ENCODE assay signal across 14 cellular contexts in the genomic region with DNA sequence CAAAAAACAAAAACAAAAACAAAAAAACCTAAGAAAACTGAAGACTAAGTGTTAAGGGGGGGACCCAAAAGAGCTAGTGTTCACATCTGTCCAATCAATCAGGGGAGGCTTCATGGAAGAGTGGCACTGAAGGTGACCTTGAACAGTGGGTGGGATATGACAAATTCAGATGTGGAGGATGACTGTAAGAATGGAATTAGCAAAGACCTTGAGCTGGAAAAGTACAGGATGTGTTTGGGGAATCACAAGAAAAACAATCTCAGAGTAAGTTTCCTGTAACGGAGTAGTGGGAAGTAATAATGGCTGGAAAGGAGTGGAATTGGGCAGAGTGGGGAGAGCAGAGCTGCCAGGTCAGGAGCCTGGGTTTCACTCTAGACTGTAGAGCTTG. TPM values are rescaled to one million over a fixed set of nuclear protein-coding genes. Genes with fewer than 3 reads are reported as not detected.
DNase-seq lines count a peak whose midpoint lies in the region; TF ChIP-seq lines count a peak whose summit lies in the region.
"Had no signal": no experiment of that assay in that cellular context is flagged by ENCODE, and none has a peak within 500 bp of the region (broad histone marks: within the 10 kb centered on the region; RNA-seq: fewer than 3 reads in every experiment).

No MANE protein-coding gene starts in this region.

- no peak overlapping the region for H3K4me3 ChIP-seq in rectal smooth muscle tissue (ENCODE audit: low read length)
- no peak overlapping the region for H3K4me3 ChIP-seq in lower leg skin (ENCODE audit: low read depth, poor library complexity, severe bottlenecking)
- H3K4me3 ChIP-seq: BLaER1, cardiac muscle cell had no signal

- DNase-seq in ELR (ENCODE audit: low read depth), result peak; percentile 37
- DNase-seq in RPMI7951 (ENCODE audit: low read depth), result peak; percentile 54
- no peak for DNase-seq in epithelial cell of prostate (ENCODE audit: low read depth, low spot score)
- no peak for DNase-seq in lower leg skin (ENCODE audit: low spot score in 2 of 2)
- no peak for DNase-seq in stimulated activated CD4-positive, alpha-beta T cell treated with anti-CD3 and anti-CD28 coated beads, Interleukin-1b, Interleukin-23, amount 100 ng/mL, for 48 hours
- no peak for DNase-seq in NCI-H187 (lab: John Stamatoyannopoulos, UW)
- no peak for DNase-seq in NCI-H524 (lab: John Stamatoyannopoulos, UW)
- DNase-seq: activated CD4-positive, alpha-beta T cell treated with anti-CD3 and anti-CD28 coated beads for 1 hour; EL; hippocampal formation; stimulated activated naive CD8-positive, alpha-beta T cell treated with anti-CD3 and anti-CD28 coated beads, Interleukin-15, amount 100 ng/mL, for 72 hours had no signal

- H3K27me3 ChIP-seq in rectal smooth muscle tissue (ENCODE audit: control insufficient read depth, insufficient read depth, low read length), result no peaks in the 10 kb centered on the region
- H3K27me3 ChIP-seq: BLaER1, cardiac muscle cell had no signal

- H3K27ac ChIP-seq in epithelial cell of prostate (peak overlapping the region; percentile 100), rectal smooth muscle tissue (ENCODE audit: low read depth, low read length) (peak overlapping the region; percentile 11)
- H3K27ac ChIP-seq: BLaER1, cardiac muscle cell had no signal

- no peak for TF ChIP-seq POLR2A in lower leg skin (IDR thresholded peaks at IDR 0.05)

- no peak overlapping the region for H3K9ac ChIP-seq in rectal smooth muscle tissue (ENCODE audit: low read length)
- H3K9ac ChIP-seq: BLaER1 had no signal

- H3K36me3 ChIP-seq in rectal smooth muscle tissue (ENCODE audit: control insufficient read depth, insufficient read depth, low read length), result no peaks in the 10 kb centered on the region
- H3K36me3 ChIP-seq: BLaER1, cardiac muscle cell had no signal

- no peak for TF ChIP-seq CTCF in lower leg skin (IDR thresholded peaks at IDR 0.05)

- 72 to 94% methylated on average over 1 of the region's 1 CpG for WGBS in lower leg skin, 2 donors

- intact Hi-C loops in lower leg skin (cut with DNase I; ENCODE audit: low total_unique reads), result loop anchor here (10.0 kb wide), 2 partner anchors 68 to 128 kb away; no protein-coding TSS in a partner anchor

- H3K4me1 ChIP-seq in rectal smooth muscle tissue (ENCODE audit: control insufficient read depth, insufficient read depth, low read length), result peaks cover 8% of the 10 kb centered on the region

RNA-seq across cellular contexts. Expression of a gene that starts 2.9 kb away (rescaled TPM):
- 377 and 410 TPM in 2 replicates for total RNA-seq in RPMI7951 (2014; rRNA removed; shearing (Covaris generic))
- total RNA-seq in lower leg skin, result 10 to 100 TPM; 20.9 to 56.5 (median 33.3) TPM

RNA-seq across cellular contexts. Expression of a gene that starts 4.8 kb away (rescaled TPM):
- 108 and 118 TPM in 2 replicates for total RNA-seq in RPMI7951 (2014; rRNA removed; shearing (Covaris generic))
- 10 to 100 TPM; 40.2 to 64.1 (median 42.5) TPM for total RNA-seq in lower leg skin

RNA-seq across cellular contexts. Expression of a gene that starts 27.1 kb away (rescaled TPM):
- total RNA-seq in RPMI7951 (2014; rRNA removed; shearing (Covaris generic)), result 1,269 and 1,837 TPM in 2 replicates
- total RNA-seq in lower leg skin, result 100 to 1,000 TPM; 119 to 179 (median 156) TPM

RNA-seq across cellular contexts. Expression of a gene that starts 30.2 kb away (rescaled TPM):
- 6.4 and 13.6 TPM in 2 replicates for total RNA-seq in RPMI7951 (2014; rRNA removed; shearing (Covaris generic))
- total RNA-seq in lower leg skin, result 10 to 100 TPM in 1 of 4 donors, 1 to 10 TPM in 3; 9.7 to 21.4 (median 9.8) TPM

RNA-seq across cellular contexts. Expression of a gene that starts 56.5 kb away (rescaled TPM):
- total RNA-seq in RPMI7951 (2014; rRNA removed; shearing (Covaris generic)), result 18.2 and 29.2 TPM in 2 replicates
- 1 to 10 TPM; 4.3 to 6.9 (median 6.1) TPM for total RNA-seq in lower leg skin

Comparison
In these comparisons a context has a peak if more than half of its experiments do, and no peak if none do; other contexts are left out.
1. DNase-seq: peak in ELR (single experiment) and RPMI7951 (single experiment); none in epithelial cell of prostate (single experiment), lower leg skin (0 of 2), stimulated activated CD4-positive, alpha-beta T cell treated with anti-CD3 and anti-CD28 coated beads, Interleukin-1b, Interleukin-23, amount 100 ng/mL, for 48 hours (single experiment), NCI-H187 (0 of 2) and NCI-H524 (0 of 2).